In genomic region chr11:5815534-5815933, GRCh38 we compare ENCODE assay signal across 21 cellular contexts. TPM values are rescaled to one million over a fixed set of nuclear protein-coding genes. Genes with fewer than 3 reads are reported as not detected.
DNase-seq lines count a peak whose midpoint lies in the region; ATAC-seq lines count a peak whose summit lies in the region.
"Had no signal": no experiment of that assay in that cellular context is flagged by ENCODE, and none has a peak within 500 bp of the region (broad histone marks: within the 10 kb centered on the region; RNA-seq: fewer than 3 reads in every experiment).

No MANE protein-coding gene starts in this region.

- in situ Hi-C loops in ACHN (cut with HindIII; ENCODE audit: low pct_ligation_motif_present, low pct_unique_long_range_greater_than_20kb, low sequenced_read_pairs) = no loop called here

- ATAC-seq in stimulated activated memory B cell treated with anti-CD40 and anti-IgM and Interleukin-4, amounts not matched to agents 10 μg/mL and 1 μg/mL and 100 μg/mL, for 72 hours = peak; percentile 70

- peaks cover 22% of the 10 kb centered on the region for H3K4me1 Mint-ChIP-seq in stimulated activated memory B cell treated with anti-CD40 and anti-IgM and Interleukin-4, amounts not matched to agents 10 μg/mL and 1 μg/mL and 100 μg/mL, for 72 hours
- H3K4me1 Mint-ChIP-seq: neural progenitor cell had no signal

- no peaks in the 10 kb centered on the region for H3K9me3 Mint-ChIP-seq in stimulated activated memory B cell treated with anti-CD40 and anti-IgM and Interleukin-4, amounts not matched to agents 10 μg/mL and 1 μg/mL and 100 μg/mL, for 72 hours
- H3K9me3 Mint-ChIP-seq: activated CD4-positive, alpha-beta T cell treated with anti-CD3 and anti-CD28 coated beads, Interleukin-2, amount 10 ng/mL, durations not matched to agents 24 days and 14 days; HFFc6; IgD-negative memory B cell; neural progenitor cell; stimulated activated naive CD8-positive, alpha-beta T cell treated with anti-CD3 and anti-CD28 coated beads, Interleukin-15, Interleukin-2, amounts not matched to agents 100 ng/mL and 50 ng/mL, for 24 hours had no signal

- peak; percentile 1 for DNase-seq in NCI-H2029 treated with DMSO at 0.1 percent for 48 hours (lab: John Stamatoyannopoulos, UW)
- no peak for DNase-seq in NCI-H2029 (lab: John Stamatoyannopoulos, UW)
- DNase-seq in LHCN-M2 (ENCODE audit: low read depth) = peak; percentile 6
- DNase-seq in SKM-1 treated with dmso at 0.1 percent for 144 hours (lab: John Stamatoyannopoulos, UW; ENCODE audit: unreplicated experiment) = peak; percentile 94
- no peak for DNase-seq in stimulated activated CD4-positive, alpha-beta T cell treated with anti-CD3 and anti-CD28 coated beads, Interleukin-4, amount 100 ng/mL, for 4 hours
- no peak for DNase-seq in ACHN
- DNase-seq in NCI-H748 treated with DMSO at 0.1 percent for 48 hours (lab: John Stamatoyannopoulos, UW) = no peak
- DNase-seq: activated CD4-positive, alpha-beta T cell treated with anti-CD3 and anti-CD28 coated beads, Interleukin-2, amount 10 ng/mL, durations not matched to agents 24 days and 14 days; activated naive CD4-positive, alpha-beta T cell treated with Interleukin-2 at 50 U/mL for 16 hours; C1 segment of cervical spinal cord; DMS 273 treated with DMSO at 0.1 percent for 48 hours; HFFc6; mesendoderm; Right ventricle myocardium superior; upper lobe of left lung had no signal

- H3K27ac Mint-ChIP-seq in stimulated activated memory B cell treated with anti-CD40 and anti-IgM and Interleukin-4, amounts not matched to agents 10 μg/mL and 1 μg/mL and 100 μg/mL, for 72 hours = no peak overlapping the region
- H3K27ac Mint-ChIP-seq: activated CD4-positive, alpha-beta T cell treated with anti-CD3 and anti-CD28 coated beads, Interleukin-2, amount 10 ng/mL, durations not matched to agents 24 days and 14 days; HFFc6; IgD-negative memory B cell; neural progenitor cell; stimulated activated naive CD8-positive, alpha-beta T cell treated with anti-CD3 and anti-CD28 coated beads, Interleukin-15, Interleukin-2, amounts not matched to agents 100 ng/mL and 50 ng/mL, for 24 hours had no signal

- no peaks in the 10 kb centered on the region for H3K36me3 Mint-ChIP-seq in stimulated activated memory B cell treated with anti-CD40 and anti-IgM and Interleukin-4, amounts not matched to agents 10 μg/mL and 1 μg/mL and 100 μg/mL, for 72 hours
- H3K36me3 Mint-ChIP-seq: IgD-negative memory B cell, neural progenitor cell had no signal

- H3K4me3 Mint-ChIP-seq in stimulated activated memory B cell treated with anti-CD40 and anti-IgM and Interleukin-4, amounts not matched to agents 10 μg/mL and 1 μg/mL and 100 μg/mL, for 72 hours = no peak overlapping the region
- H3K4me3 Mint-ChIP-seq: activated CD4-positive, alpha-beta T cell treated with anti-CD3 and anti-CD28 coated beads, Interleukin-2, amount 10 ng/mL, durations not matched to agents 24 days and 14 days; HFFc6; IgD-negative memory B cell; neural progenitor cell; stimulated activated naive CD8-positive, alpha-beta T cell treated with anti-CD3 and anti-CD28 coated beads, Interleukin-15, Interleukin-2, amounts not matched to agents 100 ng/mL and 50 ng/mL, for 24 hours had no signal

- H3K27me3 Mint-ChIP-seq in stimulated activated memory B cell treated with anti-CD40 and anti-IgM and Interleukin-4, amounts not matched to agents 10 μg/mL and 1 μg/mL and 100 μg/mL, for 72 hours = no peaks in the 10 kb centered on the region
- H3K27me3 Mint-ChIP-seq: IgD-negative memory B cell had no signal

RNA-seq across cellular contexts. Expression of gene OR52N2, which starts 6.8 kb away (rescaled TPM):
- not detected in 2 replicates for total RNA-seq in LHCN-M2 (2014; rRNA removed)
- not detected for polyA plus RNA-seq in LHCN-M2 (2012)
- total RNA-seq: activated CD4-positive, alpha-beta T cell treated with anti-CD3 and anti-CD28 coated beads, Interleukin-2, amount 10 ng/mL, durations not matched to agents 24 days and 14 days; ascending aorta; HFFc6; kidney epithelial cell; Right ventricle myocardium superior; upper lobe of left lung had no signal
- polyA plus RNA-seq: IgD-negative memory B cell had no signal

RNA-seq across cellular contexts. Expression of gene OR52N1, which starts 24.5 kb away (rescaled TPM):
- not detected in 2 replicates for total RNA-seq in LHCN-M2 (2014; rRNA removed)
- polyA plus RNA-seq in LHCN-M2 (2012) = not detected
- total RNA-seq: activated CD4-positive, alpha-beta T cell treated with anti-CD3 and anti-CD28 coated beads, Interleukin-2, amount 10 ng/mL, durations not matched to agents 24 days and 14 days; ascending aorta; HFFc6; kidney epithelial cell; Right ventricle myocardium superior had no signal
- polyA plus RNA-seq: IgD-negative memory B cell had no signal

RNA-seq across cellular contexts. Expression of gene OR52E6, which starts 26.2 kb away (rescaled TPM):
- total RNA-seq in LHCN-M2 (2014; rRNA removed) = not detected in 2 replicates
- not detected for polyA plus RNA-seq in LHCN-M2 (2012)
- total RNA-seq: activated CD4-positive, alpha-beta T cell treated with anti-CD3 and anti-CD28 coated beads, Interleukin-2, amount 10 ng/mL, durations not matched to agents 24 days and 14 days; ascending aorta; HFFc6; kidney epithelial cell; Right ventricle myocardium superior; upper lobe of left lung had no signal
- polyA plus RNA-seq: IgD-negative memory B cell had no signal

RNA-seq across cellular contexts. Expression of gene OR52N5, which starts 32.4 kb away (rescaled TPM):
- total RNA-seq in LHCN-M2 (2014; rRNA removed) = not detected in 2 replicates
- not detected for polyA plus RNA-seq in LHCN-M2 (2012)
- total RNA-seq: activated CD4-positive, alpha-beta T cell treated with anti-CD3 and anti-CD28 coated beads, Interleukin-2, amount 10 ng/mL, durations not matched to agents 24 days and 14 days; ascending aorta; HFFc6; kidney epithelial cell; Right ventricle myocardium superior; upper lobe of left lung had no signal
- polyA plus RNA-seq: IgD-negative memory B cell had no signal

RNA-seq across cellular contexts. Expression of gene OR52E8, which starts 42.0 kb away (rescaled TPM):
- total RNA-seq in LHCN-M2 (2014; rRNA removed) = not detected in 2 replicates
- not detected for polyA plus RNA-seq in LHCN-M2 (2012)
- total RNA-seq: activated CD4-positive, alpha-beta T cell treated with anti-CD3 and anti-CD28 coated beads, Interleukin-2, amount 10 ng/mL, durations not matched to agents 24 days and 14 days; ascending aorta; HFFc6; kidney epithelial cell; Right ventricle myocardium superior; upper lobe of left lung had no signal
- polyA plus RNA-seq: IgD-negative memory B cell had no signal

Comparison
In these comparisons a context has a peak if more than half of its experiments do, and no peak if none do; other contexts are left out.
1. DNase-seq: peak in NCI-H2029 treated with DMSO at 0.1 percent for 48 hours (single experiment), LHCN-M2 (single experiment) and SKM-1 treated with dmso at 0.1 percent for 144 hours (single experiment); none in NCI-H2029 (single experiment), stimulated activated CD4-positive, alpha-beta T cell treated with anti-CD3 and anti-CD28 coated beads, Interleukin-4, amount 100 ng/mL, for 4 hours (0 of 2), ACHN (single experiment) and NCI-H748 treated with DMSO at 0.1 percent for 48 hours (single experiment).